37 cellular contexts compared by ENCODE assay signal in genomic region chr4:144718958-144719512, GRCh38.
"Had no signal": no experiment of that assay in that cellular context is flagged by ENCODE, and none has a peak within 500 bp of the region (broad histone marks: within the 10 kb centered on the region; RNA-seq: fewer than 3 reads in every experiment).

No MANE protein-coding gene starts in this region.

- DNase-seq: activated B cell treated with CpG ODN at 0.5 μM for 24 hours; activated CD4-positive, alpha-beta memory T cell treated with anti-CD3 and anti-CD28 coated beads for 36 hours; activated CD4-positive, alpha-beta T cell treated with anti-CD3 and anti-CD28 coated beads for 4 hours; activated CD4-positive, alpha-beta T cell treated with anti-CD3 and anti-CD28 coated beads, Interleukin-2, amount 50 U/mL, for 1 hour; activated CD4-positive, alpha-beta T cell treated with anti-CD3 and anti-CD28 coated beads, Interleukin-2, amount 50 U/mL, for 4 hours; activated CD4-positive, CD25-positive, alpha-beta regulatory T cell treated with anti-CD3 and anti-CD28 coated beads, Interleukin-2, amount 50 U/mL, for 72 hours; activated CD8-positive, alpha-beta memory T cell treated with anti-CD3 and anti-CD28 coated beads, Interleukin-2, amount 50 U/mL, for 4 hours; activated CD8-positive, alpha-beta T cell treated with anti-CD3 and anti-CD28 coated beads for 36 hours; activated effector memory CD4-positive, alpha-beta T cell treated with anti-CD3 and anti-CD28 coated beads, Interleukin-2, amount 50 U/mL, for 16 hours; activated gamma-delta T cell treated with Interleukin-2 at 50 U/mL for 16 hours; activated naive CD4-positive, alpha-beta T cell; activated naive CD4-positive, alpha-beta T cell treated with anti-CD3 and anti-CD28 coated beads for 36 hours; activated naive CD4-positive, alpha-beta T cell treated with anti-CD3 and anti-CD28 coated beads, Interleukin-2, amount 50 U/mL, for 16 hours; activated naive CD8-positive, alpha-beta T cell treated with anti-CD3 and anti-CD28 coated beads for 36 hours; activated T-cell treated with anti-CD3 and anti-CD28 coated beads for 4 hours; activated T-cell treated with anti-CD3 and anti-CD28 coated beads, Interleukin-2, amount 50 U/mL, for 1 hour; activated T-cell treated with anti-CD3 and anti-CD28 coated beads, Interleukin-2, amount 50 U/mL, for 4 hours; activated T-cell treated with anti-CD3 and anti-CD28 coated beads, Interleukin-2, amount 50 U/mL, for 72 hours; adrenal gland; amniotic stem cell; aorta; body of pancreas; brain microvascular endothelial cell; central memory CD4-positive, alpha-beta T cell; SW 1271; T-helper 1 cell; T-helper 2 cell; T-helper 9 cell had no signal

- H3K27me3 ChIP-seq: adrenal gland, body of pancreas, brain microvascular endothelial cell, breast epithelium had no signal

- H3K36me3 Mint-ChIP-seq: activated CD4-positive, alpha-beta memory T cell treated with anti-CD3 and anti-CD28 coated beads for 36 hours; activated naive CD4-positive, alpha-beta T cell treated with anti-CD3 and anti-CD28 coated beads, Interleukin-2, amount 50 U/mL, for 72 hours; activated naive CD8-positive, alpha-beta T cell treated with anti-CD3 and anti-CD28 coated beads for 36 hours had no signal

- H3K27ac Mint-ChIP-seq: activated B cell treated with CpG ODN at 0.5 μM for 24 hours; activated CD4-positive, alpha-beta memory T cell treated with anti-CD3 and anti-CD28 coated beads for 36 hours; activated CD8-positive, alpha-beta T cell treated with anti-CD3 and anti-CD28 coated beads for 36 hours; activated naive CD4-positive, alpha-beta T cell treated with anti-CD3 and anti-CD28 coated beads for 36 hours; activated naive CD4-positive, alpha-beta T cell treated with anti-CD3 and anti-CD28 coated beads, Interleukin-2, amount 50 U/mL, for 72 hours; activated naive CD8-positive, alpha-beta T cell treated with anti-CD3 and anti-CD28 coated beads for 36 hours; activated T-cell treated with anti-CD3 and anti-CD28 coated beads, Interleukin-2, amount 50 U/mL, for 72 hours; activated T-helper 1 cell treated with anti-CD3 and anti-CD28 coated beads, Interleukin-12 subunit alpha, Interleukin-12 subunit beta, Interleukin-2, Interleukin-4 antibody, amounts not matched to agents 30 ng/mL and 10 ng/mL and 1 ng/mL, durations not matched to agents 14 hours and 24 hours and 36 hours; activated T-helper 17 cell treated with anti-CD3 and anti-CD28 coated beads, Interleukin-2, amount 50 U/mL, for 72 hours; T-helper 1 cell treated with Interleukin-12 subunit alpha and Interleukin-12 subunit beta and Interleukin-4 antibody, amounts not matched to agents 30 μg/mL and 1 μg/mL, for 36 hours; T-helper 2 cell treated with Interferon-gamma antibody and Interleukin-4, amounts not matched to agents 5 μg/mL and 100 μg/mL, for 36 hours had no signal

- H3K27me3 Mint-ChIP-seq: activated B cell treated with CpG ODN at 0.5 μM for 24 hours; activated CD4-positive, alpha-beta memory T cell treated with anti-CD3 and anti-CD28 coated beads for 36 hours; activated T-helper 17 cell treated with anti-CD3 and anti-CD28 coated beads, Interleukin-2, amount 50 U/mL, for 72 hours had no signal

- H3K9me3 Mint-ChIP-seq: activated B cell treated with CpG ODN at 0.5 μM for 24 hours; activated CD4-positive, alpha-beta memory T cell treated with anti-CD3 and anti-CD28 coated beads for 36 hours; activated CD8-positive, alpha-beta T cell treated with anti-CD3 and anti-CD28 coated beads for 36 hours; activated naive CD4-positive, alpha-beta T cell treated with anti-CD3 and anti-CD28 coated beads for 36 hours; activated naive CD4-positive, alpha-beta T cell treated with anti-CD3 and anti-CD28 coated beads, Interleukin-2, amount 50 U/mL, for 72 hours; activated naive CD8-positive, alpha-beta T cell treated with anti-CD3 and anti-CD28 coated beads for 36 hours; activated T-cell treated with anti-CD3 and anti-CD28 coated beads, Interleukin-2, amount 50 U/mL, for 4 hours; activated T-cell treated with anti-CD3 and anti-CD28 coated beads, Interleukin-2, amount 50 U/mL, for 72 hours; activated T-helper 1 cell treated with anti-CD3 and anti-CD28 coated beads, Interleukin-12 subunit alpha, Interleukin-12 subunit beta, Interleukin-2, Interleukin-4 antibody, amounts not matched to agents 30 ng/mL and 10 ng/mL and 1 ng/mL, durations not matched to agents 14 hours and 24 hours and 36 hours; activated T-helper 17 cell treated with anti-CD3 and anti-CD28 coated beads, Interleukin-2, amount 50 U/mL, for 72 hours; T-helper 1 cell treated with Interleukin-12 subunit alpha and Interleukin-12 subunit beta and Interleukin-4 antibody, amounts not matched to agents 30 μg/mL and 1 μg/mL, for 36 hours; T-helper 2 cell treated with Interferon-gamma antibody and Interleukin-4, amounts not matched to agents 5 μg/mL and 100 μg/mL, for 36 hours had no signal

- H3K27ac ChIP-seq: adrenal gland, body of pancreas, brain microvascular endothelial cell, breast epithelium, VCaP had no signal

- H3K4me1 ChIP-seq: adrenal gland, breast epithelium had no signal

- H3K36me3 ChIP-seq: adrenal gland, breast epithelium had no signal

- FAIRE-seq: astrocyte, TTC549 had no signal

- H3K9me3 ChIP-seq: body of pancreas, breast epithelium had no signal

- H3K4me3 Mint-ChIP-seq: activated B cell treated with CpG ODN at 0.5 μM for 24 hours; activated CD4-positive, alpha-beta memory T cell treated with anti-CD3 and anti-CD28 coated beads for 36 hours; activated CD8-positive, alpha-beta T cell treated with anti-CD3 and anti-CD28 coated beads for 36 hours; activated naive CD4-positive, alpha-beta T cell treated with anti-CD3 and anti-CD28 coated beads for 36 hours; activated naive CD8-positive, alpha-beta T cell treated with anti-CD3 and anti-CD28 coated beads for 36 hours; activated T-cell treated with anti-CD3 and anti-CD28 coated beads, Interleukin-2, amount 50 U/mL, for 4 hours; activated T-cell treated with anti-CD3 and anti-CD28 coated beads, Interleukin-2, amount 50 U/mL, for 72 hours; activated T-helper 1 cell treated with anti-CD3 and anti-CD28 coated beads, Interleukin-12 subunit alpha, Interleukin-12 subunit beta, Interleukin-2, Interleukin-4 antibody, amounts not matched to agents 30 ng/mL and 10 ng/mL and 1 ng/mL, durations not matched to agents 14 hours and 24 hours and 36 hours; activated T-helper 17 cell treated with anti-CD3 and anti-CD28 coated beads, Interleukin-2, amount 50 U/mL, for 72 hours; T-helper 1 cell treated with Interleukin-12 subunit alpha and Interleukin-12 subunit beta and Interleukin-4 antibody, amounts not matched to agents 30 μg/mL and 1 μg/mL, for 36 hours; T-helper 2 cell treated with Interferon-gamma antibody and Interleukin-4, amounts not matched to agents 5 μg/mL and 100 μg/mL, for 36 hours had no signal

- H3K4me1 Mint-ChIP-seq: activated naive CD8-positive, alpha-beta T cell treated with anti-CD3 and anti-CD28 coated beads for 36 hours; activated T-helper 17 cell treated with anti-CD3 and anti-CD28 coated beads, Interleukin-2, amount 50 U/mL, for 72 hours had no signal

- H3K4me3 ChIP-seq: adrenal gland, body of pancreas, breast epithelium had no signal
